Comparison of ENCODE assay signal across 28 cellular contexts in the genomic region with DNA sequence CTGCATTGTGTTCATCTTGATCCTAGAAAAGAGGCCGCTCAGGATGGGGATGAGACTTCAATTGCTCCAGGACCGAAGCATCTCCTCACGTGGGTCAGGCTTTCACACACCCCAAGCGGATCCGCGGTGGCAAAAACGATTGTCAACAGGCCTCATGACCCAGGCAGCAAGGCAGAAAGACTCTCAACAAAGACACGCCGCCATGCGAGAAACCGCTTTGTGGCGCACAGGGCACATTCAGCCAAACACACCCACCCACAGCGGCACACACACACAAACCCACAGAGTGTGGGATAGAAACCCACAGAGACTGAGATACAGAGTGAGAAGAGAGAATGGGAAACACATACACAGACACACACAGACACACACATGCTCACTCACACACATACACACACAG.
"Had no signal": no experiment of that assay in that cellular context is flagged by ENCODE, and none has a peak within 500 bp of the region (broad histone marks: within the 10 kb centered on the region; RNA-seq: fewer than 3 reads in every experiment).

No MANE protein-coding gene starts in this region.

- H3K27me3 Mint-ChIP-seq: activated naive CD8-positive, alpha-beta T cell; central memory CD8-positive, alpha-beta T cell; natural killer cell treated with Interleukin-12 subunit alpha and Interleukin-12 subunit beta and Interleukin-15 and Interleukin-18, amount 100 ng/mL, for 72 hours; stimulated activated memory B cell treated with anti-CD40 and anti-IgM and Interleukin-4, amounts not matched to agents 10 μg/mL and 1 μg/mL and 100 μg/mL, for 72 hours; stimulated activated naive CD8-positive, alpha-beta T cell treated with anti-CD3 and anti-CD28 coated beads, Interleukin-15, amount 100 ng/mL, for 72 hours had no signal

- H3K4me1 Mint-ChIP-seq: central memory CD8-positive, alpha-beta T cell; stimulated activated memory B cell treated with anti-CD40 and anti-IgM and Interleukin-4, amounts not matched to agents 10 μg/mL and 1 μg/mL and 100 μg/mL, for 72 hours had no signal

- H3K27ac ChIP-seq: dorsolateral prefrontal cortex, left lung, lower lobe of right lung, right lobe of liver, upper lobe of left lung had no signal

- ATAC-seq: left lung; natural killer cell treated with Interleukin-12 subunit alpha and Interleukin-12 subunit beta and Interleukin-15 and Interleukin-18, amount 100 ng/mL, for 72 hours; right lobe of liver; stimulated activated naive CD8-positive, alpha-beta T cell treated with anti-CD3 and anti-CD28 coated beads, Interleukin-15, amount 100 ng/mL, for 72 hours had no signal

- H3K4me3 ChIP-seq: dorsolateral prefrontal cortex, left lung, lower lobe of right lung, right lobe of liver, upper lobe of left lung had no signal

- H3K36me3 ChIP-seq: left lung, lower lobe of right lung, right lobe of liver, upper lobe of left lung had no signal

- H3K27me3 ChIP-seq: left lung, right lobe of liver, upper lobe of left lung had no signal

- H3K4me3 Mint-ChIP-seq: activated naive CD8-positive, alpha-beta T cell; central memory CD8-positive, alpha-beta T cell; natural killer cell treated with Interleukin-12 subunit alpha and Interleukin-12 subunit beta and Interleukin-15 and Interleukin-18, amount 100 ng/mL, for 72 hours; stimulated activated memory B cell treated with anti-CD40 and anti-IgM and Interleukin-4, amounts not matched to agents 10 μg/mL and 1 μg/mL and 100 μg/mL, for 72 hours; stimulated activated naive CD8-positive, alpha-beta T cell treated with anti-CD3 and anti-CD28 coated beads, Interleukin-15, amount 100 ng/mL, for 72 hours; T-helper 2 cell treated with Interferon-gamma antibody and Interleukin-4, amounts not matched to agents 5 μg/mL and 100 μg/mL, for 36 hours had no signal

- H3K36me3 Mint-ChIP-seq: activated naive CD8-positive, alpha-beta T cell; stimulated activated memory B cell treated with anti-CD40 and anti-IgM and Interleukin-4, amounts not matched to agents 10 μg/mL and 1 μg/mL and 100 μg/mL, for 72 hours had no signal

- DNase-seq: activated CD4-positive, alpha-beta T cell treated with anti-CD3 and anti-CD28 coated beads for 4 hours; activated CD4-positive, alpha-beta T cell treated with anti-CD3 and anti-CD28 coated beads, Interleukin-2, amount 50 U/mL, for 48 hours; activated CD4-positive, CD25-positive, alpha-beta regulatory T cell; activated effector memory CD4-positive, alpha-beta T cell treated with Interleukin-2 at 50 U/mL for 16 hours; activated naive CD4-positive, alpha-beta T cell treated with Interleukin-2 at 50 U/mL for 16 hours; anterior cingulate cortex; effector memory CD4-positive, alpha-beta T cell; erythroblast; hypothalamus; kidney glomerular epithelial cell; lower lobe of right lung; mesenchymal stem cell; small intestine; stimulated activated CD4-positive, alpha-beta T cell treated with anti-CD3 and anti-CD28 coated beads, Interleukin-1b, Interleukin-23, amount 100 ng/mL, for 48 hours; stimulated activated CD4-positive, alpha-beta T cell treated with anti-CD3 and anti-CD28 coated beads, Interleukin-4, amount 100 ng/mL, for 4 hours; stimulated activated CD8-positive, alpha-beta memory T cell treated with anti-CD3 and anti-CD28 coated beads, Interleukin-4, amount 100 ng/mL, for 48 hours; stimulated activated naive CD8-positive, alpha-beta T cell treated with anti-CD3 and anti-CD28 coated beads, Interleukin-15, amount 100 ng/mL, for 72 hours; substantia nigra; T-helper 1 cell had no signal

- H3K9me3 ChIP-seq: lower lobe of right lung, right lobe of liver had no signal

- H3K4me1 ChIP-seq: left lung, lower lobe of right lung, right lobe of liver, upper lobe of left lung had no signal

- H3K27ac Mint-ChIP-seq: activated naive CD8-positive, alpha-beta T cell; natural killer cell treated with Interleukin-12 subunit alpha and Interleukin-12 subunit beta and Interleukin-15 and Interleukin-18, amount 100 ng/mL, for 72 hours; stimulated activated memory B cell treated with anti-CD40 and anti-IgM and Interleukin-4, amounts not matched to agents 10 μg/mL and 1 μg/mL and 100 μg/mL, for 72 hours; stimulated activated naive CD8-positive, alpha-beta T cell treated with anti-CD3 and anti-CD28 coated beads, Interleukin-15, amount 100 ng/mL, for 72 hours; T-helper 2 cell treated with Interferon-gamma antibody and Interleukin-4, amounts not matched to agents 5 μg/mL and 100 μg/mL, for 36 hours had no signal
